ENCODE assay signal across 8 cellular contexts in the genomic region with DNA sequence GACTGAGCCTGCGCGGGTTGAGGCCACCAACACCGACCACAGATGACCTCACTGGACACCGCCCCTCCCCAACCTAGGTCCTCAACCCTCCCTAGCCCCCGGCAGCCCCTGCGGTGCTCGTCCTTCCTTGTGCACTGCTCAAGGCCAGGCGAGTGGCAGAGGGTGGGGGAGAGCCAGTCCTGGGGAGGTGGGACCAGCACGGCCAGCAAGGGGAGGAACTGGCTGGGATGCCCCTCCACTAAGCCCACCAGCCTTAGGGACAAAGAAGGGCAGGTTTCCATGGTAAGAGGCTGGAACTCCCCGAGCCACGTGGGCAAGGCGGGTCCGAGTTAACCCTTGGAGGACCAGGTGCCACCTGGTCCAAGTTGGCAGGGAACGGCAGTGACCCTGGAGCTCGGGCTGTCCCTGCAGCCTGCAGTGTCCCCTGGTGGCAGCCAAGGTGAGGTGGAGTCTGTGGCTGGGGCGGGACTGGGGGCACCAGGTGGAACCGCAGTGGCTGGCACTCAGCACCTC. TPM values are rescaled to one million over a fixed set of nuclear protein-coding genes. Genes with fewer than 3 reads are reported as not detected.
DNase-seq lines count a peak whose midpoint lies in the region; ATAC-seq and TF ChIP-seq lines count a peak whose summit lies in the region.

No MANE protein-coding gene starts in this region.

- H3K27ac Mint-ChIP-seq in activated T-helper 2 cell treated with anti-CD3 and anti-CD28 coated beads, Interferon-gamma antibody, Interleukin-2, Interleukin-4, amounts not matched to agents 10 μg/mL and 5 μg/mL and 100 μg/mL, durations not matched to agents 14 hours and 24 hours and 36 hours = no peak overlapping the region

- no peak for TF ChIP-seq POLR2A in breast epithelium (IDR thresholded peaks at IDR 0.05)

- POLR2A ChIA-PET in GM10248 (lab: Yijun Ruan, JAX) = no interaction called here

- H3K4me1 Mint-ChIP-seq in activated T-helper 2 cell treated with anti-CD3 and anti-CD28 coated beads, Interferon-gamma antibody, Interleukin-2, Interleukin-4, amounts not matched to agents 10 μg/mL and 5 μg/mL and 100 μg/mL, durations not matched to agents 14 hours and 24 hours and 36 hours (ENCODE audit: low read depth) = no peaks in the 10 kb centered on the region

- no peak overlapping the region for H3K4me2 ChIP-seq in OCI-LY1 (ENCODE audit: low read length)

- no peak overlapping the region for H3K4me3 Mint-ChIP-seq in activated T-helper 2 cell treated with anti-CD3 and anti-CD28 coated beads, Interferon-gamma antibody, Interleukin-2, Interleukin-4, amounts not matched to agents 10 μg/mL and 5 μg/mL and 100 μg/mL, durations not matched to agents 14 hours and 24 hours and 36 hours (ENCODE audit: low read depth)

- in situ Hi-C loops in ACHN (cut with HindIII; ENCODE audit: low pct_ligation_motif_present, low pct_unique_long_range_greater_than_20kb, low sequenced_read_pairs) = no loop called here

- H3K4me3 ChIP-seq in OCI-LY1 (ENCODE audit: low read depth, low read length, poor library complexity, severe bottlenecking) (no peak overlapping the region), breast epithelium (no peak overlapping the region), lung (no peak overlapping the region)

- H3K36me3 ChIP-seq in OCI-LY1 (ENCODE audit: insufficient read depth, low read length) (peaks cover 14% of the 10 kb centered on the region; the same call in 1 of the 2 replicates), breast epithelium (no peaks in the 10 kb centered on the region), lung (ENCODE audit: control insufficient read depth in 2 of 2, insufficient read depth in 2 of 2, low read length in 2 of 2) (peaks cover 2 to 31% of the 10 kb centered on the region in 2 donors)

- no peak overlapping the region for H2AFZ ChIP-seq in OCI-LY1 (ENCODE audit: low read length)

- no peaks in the 10 kb centered on the region for H3K9me3 Mint-ChIP-seq in activated T-helper 2 cell treated with anti-CD3 and anti-CD28 coated beads, Interferon-gamma antibody, Interleukin-2, Interleukin-4, amounts not matched to agents 10 μg/mL and 5 μg/mL and 100 μg/mL, durations not matched to agents 14 hours and 24 hours and 36 hours

- H3K9me2 ChIP-seq in OCI-LY1 (ENCODE audit: low read depth, low read length) = no peaks in the 10 kb centered on the region

- no peaks in the 10 kb centered on the region for H3K79me2 ChIP-seq in OCI-LY1 (ENCODE audit: insufficient read depth, low read length)

- 9 to 12% methylated on average over 17 of the region's 17 CpGs for whole genome bisulfite sequencing in lung, 2 donors

- no peaks in the 10 kb centered on the region for H4K20me1 ChIP-seq in OCI-LY1 (ENCODE audit: insufficient read depth, low read length)

- H3K4me1 ChIP-seq in OCI-LY1 (ENCODE audit: insufficient read depth, low read length, severe bottlenecking) (peaks cover 4% of the 10 kb centered on the region), breast epithelium (no peaks in the 10 kb centered on the region), lung (ENCODE audit: control insufficient read depth in 2 of 2, insufficient read depth in 2 of 2, low read length in 2 of 2) (peaks cover 0 to 6% of the 10 kb centered on the region in 2 donors)

- DNase-seq in ACHN (peak; percentile 36), GM10248 (ENCODE audit: extremely low spot score) (peak; percentile 59), breast epithelium (ENCODE audit: low spot score in 2 of 2) (no peak), lung (ENCODE audit: low spot score) (no peak), KG1 (lab: John Stamatoyannopoulos, UW) (no peak)
- DNase-seq in activated T-helper 2 cell treated with anti-CD3 and anti-CD28 coated beads, Interferon-gamma antibody, Interleukin-2, Interleukin-4, amounts not matched to agents 10 μg/mL and 5 μg/mL and 100 μg/mL, durations not matched to agents 14 hours and 24 hours and 36 hours (ENCODE audit: low spot score) = no peak

- peaks cover 13% of the 10 kb centered on the region for H3K36me3 Mint-ChIP-seq in activated T-helper 2 cell treated with anti-CD3 and anti-CD28 coated beads, Interferon-gamma antibody, Interleukin-2, Interleukin-4, amounts not matched to agents 10 μg/mL and 5 μg/mL and 100 μg/mL, durations not matched to agents 14 hours and 24 hours and 36 hours (ENCODE audit: low read depth)

- intact Hi-C loops in breast epithelium (cut with DNase I; ENCODE audit: low total_unique reads) = no loop called here
- intact Hi-C loops in activated T-helper 2 cell treated with anti-CD3 and anti-CD28 coated beads, Interferon-gamma antibody, Interleukin-2, Interleukin-4, amounts not matched to agents 10 μg/mL and 5 μg/mL and 100 μg/mL, durations not matched to agents 14 hours and 24 hours and 36 hours (cut with micrococcal nuclease) = no loop called here

- CTCF ChIA-PET in GM10248 (lab: Yijun Ruan, JAX) = interaction anchor here (0.7 to 3.7 kb wide), 5 partner anchors 8 to 285 kb away, joined by 3 to 15 read pairs (median 3); no protein-coding TSS in a partner anchor

- H3K27ac ChIP-seq in OCI-LY1 (ENCODE audit: low read depth, low read length, poor library complexity, severe bottlenecking) = no peak overlapping the region
- H3K27ac ChIP-seq in breast epithelium = no peak overlapping the region
- H3K27ac ChIP-seq in lung (ENCODE audit: low read depth in 1 of 2, low read length in 1 of 2) = no peak overlapping the region

- H3K9me3 ChIP-seq in OCI-LY1 (ENCODE audit: low read length) (no peaks in the 10 kb centered on the region), breast epithelium (no peaks in the 10 kb centered on the region), lung (ENCODE audit: control insufficient read depth in 2 of 2, insufficient read depth in 1 of 2, low read length in 1 of 2) (peaks cover 0 to 7% of the 10 kb centered on the region in 2 donors)

- ATAC-seq in lung (ENCODE audit: insufficient read depth, low FRiP score) = peak; percentile 49
- ATAC-seq in HG02798 (IDR thresholded peaks at IDR 0.05; ENCODE audit: poor library complexity, unreplicated experiment) = no peak

- H3K27me3 ChIP-seq in OCI-LY1 (ENCODE audit: insufficient read depth, low read length) (no peaks in the 10 kb centered on the region), breast epithelium (peaks cover 0 to 11% of the 10 kb centered on the region in 2 donors), lung (ENCODE audit: control insufficient read depth, insufficient read depth) (no peaks in the 10 kb centered on the region)

- H3F3A ChIP-seq in OCI-LY1 (ENCODE audit: insufficient read depth, low read length) = no peaks in the 10 kb centered on the region

- H3K27me3 Mint-ChIP-seq in activated T-helper 2 cell treated with anti-CD3 and anti-CD28 coated beads, Interferon-gamma antibody, Interleukin-2, Interleukin-4, amounts not matched to agents 10 μg/mL and 5 μg/mL and 100 μg/mL, durations not matched to agents 14 hours and 24 hours and 36 hours (ENCODE audit: low read depth) = peaks cover 6% of the 10 kb centered on the region

- no peak overlapping the region for H3K9ac ChIP-seq in OCI-LY1 (ENCODE audit: low read length)

- TF ChIP-seq CTCF in GM10248 (IDR thresholded peaks at IDR 0.05; ENCODE audit: control extremely low read depth, extremely low read depth, low read depth, missing control alignments) (peak; percentile 70), OCI-LY1 (IDR thresholded peaks at IDR 0.05; ENCODE audit: low read length) (peak; percentile 49; the same call in 1 of the 2 replicates), breast epithelium (IDR thresholded peaks at IDR 0.05) (peak in 2 of 3 donors; percentile 63 to 74), lung (IDR thresholded peaks at IDR 0.05; ENCODE audit: control extremely low read depth, extremely low read depth) (peak; percentile 20)

RNA-seq across cellular contexts. Expression of gene FSCN2, which starts 9.2 kb away (rescaled TPM):
- total RNA-seq in breast epithelium = 1 to 10 TPM in 2 of 3 donors, under 1 TPM in 1; 0.48 to 3.2 (median 1.6) TPM
- total RNA-seq in lung = 1 to 10 TPM; 2.1 to 3.9 TPM
- polyA plus RNA-seq in lung = 1 to 10 TPM in 1 of 2 donors, under 1 TPM in 1; 0.46 to 1.8 TPM
- 1.1 TPM in 2 replicates for total RNA-seq in activated T-helper 2 cell treated with anti-CD3 and anti-CD28 coated beads, Interferon-gamma antibody, Interleukin-2, Interleukin-4, amounts not matched to agents 10 μg/mL and 5 μg/mL and 100 μg/mL, durations not matched to agents 14 hours and 24 hours and 36 hours

RNA-seq across cellular contexts. Expression of gene FAAP100, which starts 14.8 kb away (rescaled TPM):
- total RNA-seq in breast epithelium (10 to 100 TPM; 13.0 to 23.1 (median 20.6) TPM), lung (10 to 100 TPM; 20.8 to 34.4 TPM)
- 10 to 100 TPM; 21.4 to 29.3 TPM for polyA plus RNA-seq in lung
- total RNA-seq in activated T-helper 2 cell treated with anti-CD3 and anti-CD28 coated beads, Interferon-gamma antibody, Interleukin-2, Interleukin-4, amounts not matched to agents 10 μg/mL and 5 μg/mL and 100 μg/mL, durations not matched to agents 14 hours and 24 hours and 36 hours = 61.6 and 64.4 TPM in 2 replicates

RNA-seq across cellular contexts. Expression of gene ACTG1, which starts 24.8 kb away (rescaled TPM):
- total RNA-seq in breast epithelium = 1,000 to 10,000 TPM; 2,222 to 2,764 (median 2,750) TPM
- total RNA-seq in lung = 1,000 to 10,000 TPM; 3,059 to 3,066 TPM
- 1,000 to 10,000 TPM; 1,461 to 4,301 TPM for polyA plus RNA-seq in lung
- total RNA-seq in activated T-helper 2 cell treated with anti-CD3 and anti-CD28 coated beads, Interferon-gamma antibody, Interleukin-2, Interleukin-4, amounts not matched to agents 10 μg/mL and 5 μg/mL and 100 μg/mL, durations not matched to agents 14 hours and 24 hours and 36 hours = 4,152 and 4,174 TPM in 2 replicates

Comparison
In these comparisons a context has a peak if more than half of its experiments do, and no peak if none do; other contexts are left out.
1. DNase-seq: peak in ACHN (single experiment) and GM10248 (single experiment); none in breast epithelium (0 of 2), lung (single experiment), activated T-helper 2 cell treated with anti-CD3 and anti-CD28 coated beads, Interferon-gamma antibody, Interleukin-2, Interleukin-4, amounts not matched to agents 10 μg/mL and 5 μg/mL and 100 μg/mL, durations not matched to agents 14 hours and 24 hours and 36 hours (single experiment) and KG1 (single experiment).
2. CTCF ChIP-seq: peak in every context shown above with its lines; median percentile 70 in GM10248; 68 in breast epithelium; 49 in OCI-LY1; 20 in lung.